In genomic region chr6:43705996-43706395, GRCh38 we compare ENCODE assay signal across 1 cellular context.
TF ChIP-seq lines count a peak whose summit lies in the region.

No MANE protein-coding gene starts in this region.

TF ChIP-seq in IMR-90, 13 proteins besides CTCF, POLR2A, EP300 and RAD21 (continued from another document):
- TF ChIP-seq ELK1 (IDR thresholded peaks at IDR 0.05; ENCODE audit: borderline replicate concordance, low read depth, low read length) (no peak), MXI1 (IDR thresholded peaks at IDR 0.05; ENCODE audit: borderline replicate concordance, low read depth, low read length) (no peak), MAFK (IDR thresholded peaks at IDR 0.05; ENCODE audit: low read depth, low read length) (no peak; the same call in 1 of the 2 replicates), BHLHE40 (IDR thresholded peaks at IDR 0.05; ENCODE audit: low read depth, low read length) (no peak), USF2 (IDR thresholded peaks at IDR 0.05; ENCODE audit: low read depth, low read length) (no peak), FOS (IDR thresholded peaks at IDR 0.05; ENCODE audit: low read depth, low read length) (no peak), RCOR1 (IDR thresholded peaks at IDR 0.05; ENCODE audit: insufficient replicate concordance, low read length) (no peak)
